In the genomic region with DNA sequence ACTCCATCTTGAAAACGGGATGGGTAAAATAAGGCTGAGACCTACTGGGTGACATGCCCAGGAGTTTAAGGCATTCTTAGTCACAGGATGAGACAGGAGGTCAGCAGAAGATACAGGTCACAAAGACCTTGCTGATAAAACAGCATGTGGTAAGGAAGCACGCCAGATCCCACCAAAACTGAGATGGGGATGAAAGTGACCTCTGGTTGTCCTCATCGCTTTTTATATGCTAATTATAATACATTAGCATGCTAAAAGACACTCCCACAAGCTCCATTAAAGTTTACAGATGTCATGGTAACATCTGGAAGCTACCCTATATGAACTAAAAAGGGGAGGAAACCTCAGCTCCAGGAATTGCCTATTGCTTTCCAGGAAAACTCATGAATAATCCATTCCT, we compare ENCODE assay signal across 19 cellular contexts. TPM values are rescaled to one million over a fixed set of nuclear protein-coding genes. Genes with fewer than 3 reads are reported as not detected.
DNase-seq lines count a peak whose midpoint lies in the region; ATAC-seq and TF ChIP-seq lines count a peak whose summit lies in the region.
"Had no signal": no experiment of that assay in that cellular context is flagged by ENCODE, and none has a peak within 500 bp of the region (broad histone marks: within the 10 kb centered on the region; RNA-seq: fewer than 3 reads in every experiment).

No MANE protein-coding gene starts in this region.

- no peak overlapping the region for H2AFZ ChIP-seq in GM23338

- no peak overlapping the region for H3K4me3 ChIP-seq in GM23338
- no peak overlapping the region for H3K4me3 ChIP-seq in esophagus squamous epithelium
- H3K4me3 ChIP-seq: BLaER1 treated with 17β-estradiol and CSF1 and Interleukin-3, amounts not matched to agents 10 nM and 100 nM; HAP-1 had no signal

- H3K27me3 ChIP-seq in GM23338 (ENCODE audit: insufficient read depth) (peaks cover 7% of the 10 kb centered on the region; the same call in 1 of the 2 replicates), esophagus squamous epithelium (no peaks in the 10 kb centered on the region)
- H3K27me3 ChIP-seq: BLaER1 treated with 17β-estradiol and CSF1 and Interleukin-3, amounts not matched to agents 10 nM and 100 nM had no signal

- 88 to 90% methylated on average over 3 of the region's 3 CpGs for WGBS in esophagus squamous epithelium, 2 donors

- H3K4me1 Mint-ChIP-seq in GM23338, result peaks cover 7% of the 10 kb centered on the region
- peaks cover 28% of the 10 kb centered on the region for H3K4me1 Mint-ChIP-seq in type B pancreatic cell (ENCODE audit: unreplicated experiment)
- H3K4me1 Mint-ChIP-seq: CD4-positive, alpha-beta memory T cell had no signal

- 0 out of 2 replicates have a peak, but pooled peaks cover 4% of the 10 kb centered on the region for H3K9me2 ChIP-seq in GM23338 (ENCODE audit: insufficient read depth)
- H3K9me2 ChIP-seq: SK-N-SH had no signal

- H3F3A ChIP-seq in GM23338 (replicated peaks; ENCODE audit: low read depth), result no peaks in the 10 kb centered on the region

- H3K27me3 Mint-ChIP-seq in GM23338 (ENCODE audit: insufficient read depth, low read depth, poor library complexity) (peaks cover 7% of the 10 kb centered on the region), type B pancreatic cell (no peaks in the 10 kb centered on the region)

- peaks cover 6% of the 10 kb centered on the region for H3K9me3 Mint-ChIP-seq in GM23338
- peaks cover 18% of the 10 kb centered on the region for H3K9me3 Mint-ChIP-seq in type B pancreatic cell

- H3K4me1 ChIP-seq in GM23338 (ENCODE audit: insufficient read depth) (no peaks in the 10 kb centered on the region; the same call in 1 of the 2 replicates), esophagus squamous epithelium (peaks cover 0 to 25% (median 11%) of the 10 kb centered on the region in 3 donors)
- H3K4me1 ChIP-seq: HAP-1 had no signal

- H3K36me3 Mint-ChIP-seq in GM23338 (ENCODE audit: low read depth), result peaks cover 2% of the 10 kb centered on the region; the same call in 2 of the 3 replicates
- H3K36me3 Mint-ChIP-seq in type B pancreatic cell, result peaks cover 9% of the 10 kb centered on the region
- H3K36me3 Mint-ChIP-seq: CD4-positive, alpha-beta memory T cell had no signal

- H3K27ac ChIP-seq in GM23338 (ENCODE audit: low read depth) (no peak overlapping the region), VCaP (0 out of 2 replicates have a peak overlapping the region, but pooled peaks have one; percentile 69), esophagus squamous epithelium (peak overlapping the region in 3 of 4 donors; percentile 22 to 84 (median 82))
- H3K27ac ChIP-seq: BLaER1 treated with 17β-estradiol and CSF1 and Interleukin-3, amounts not matched to agents 10 nM and 100 nM had no signal

- H3K4me3 Mint-ChIP-seq in GM23338, result no peak overlapping the region
- no peak overlapping the region for H3K4me3 Mint-ChIP-seq in type B pancreatic cell
- H3K4me3 Mint-ChIP-seq: CD4-positive, alpha-beta memory T cell; HFFc6 had no signal

- no peak for TF ChIP-seq CTCF in GM23338 (conservative IDR thresholded peaks at IDR 0.05; ENCODE audit: low read depth in 2 of 2)
- no peak for TF ChIP-seq CTCF in VCaP (conservative IDR thresholded peaks at IDR 0.05)
- TF ChIP-seq CTCF in esophagus squamous epithelium (IDR thresholded peaks at IDR 0.05), result no peak
- TF ChIP-seq CTCF in type B pancreatic cell (conservative IDR thresholded peaks at IDR 0.05), result no peak

- no peaks in the 10 kb centered on the region for H4K20me1 ChIP-seq in GM23338 (replicated peaks; ENCODE audit: insufficient read depth)
- H4K20me1 ChIP-seq: BLaER1 treated with 17β-estradiol and CSF1 and Interleukin-3, amounts not matched to agents 10 nM and 100 nM had no signal

- H3K4me2 ChIP-seq in GM23338, result no peak overlapping the region
- H3K4me2 ChIP-seq: SK-N-SH had no signal

- H3K36me3 ChIP-seq in GM23338 (ENCODE audit: insufficient read depth) (no peaks in the 10 kb centered on the region), esophagus squamous epithelium (no peaks in the 10 kb centered on the region)
- H3K36me3 ChIP-seq: BLaER1 treated with 17β-estradiol and CSF1 and Interleukin-3, amounts not matched to agents 10 nM and 100 nM; HAP-1 had no signal

- H3K9me3 ChIP-seq in esophagus squamous epithelium, result peaks cover 0 to 3% (median 0%) of the 10 kb centered on the region in 3 donors
- H3K9me3 ChIP-seq: HAP-1, SK-N-SH had no signal

- H3K79me2 ChIP-seq in GM23338 (replicated peaks; ENCODE audit: insufficient read depth), result no peaks in the 10 kb centered on the region

- DNase-seq in GM23338 (ENCODE audit: low spot score), result peak; percentile 81
- DNase-seq in esophagus squamous epithelium (lab: John Stamatoyannopoulos, UW), result no peak
- DNase-seq in type B pancreatic cell (ENCODE audit: extremely low spot score, unreplicated experiment), result peak; percentile 13
- no peak for DNase-seq in EL
- DNase-seq in GM19238 (ENCODE audit: insufficient read length, low spot score), result no peak
- DNase-seq in dedifferentiated amniotic fluid mesenchymal stem cell (ENCODE audit: extremely low spot score), result no peak
- DNase-seq: AML-193; CD4-positive, alpha-beta memory T cell; COR-L47; HFFc6; KBM-7; NCI-H2029; NCI-H524 treated with DMSO at 0.1 percent for 48 hours; NCI-H774; SIG-M5; SK-N-SH had no signal

- peak; percentile 90 for ATAC-seq in GM23338

- no peak for TF ChIP-seq POLR2A in esophagus squamous epithelium (IDR thresholded peaks at IDR 0.05)

- H3K27ac Mint-ChIP-seq in GM23338 (no peak overlapping the region), type B pancreatic cell (no peak overlapping the region)
- H3K27ac Mint-ChIP-seq: CD4-positive, alpha-beta memory T cell; HFFc6 had no signal

- intact Hi-C loops in esophagus squamous epithelium (cut with DNase I), result no loop called here

TF ChIP-seq in GM23338, 12 proteins besides CTCF, POLR2A, EP300 and RAD21 (continues in another document):
- TF ChIP-seq NANOG (IDR thresholded peaks at IDR 0.05; ENCODE audit: borderline replicate concordance) (no peak), ZNF462 (CRISPR knock-in tag; IDR thresholded peaks at IDR 0.05) (peak; percentile 96), JUNB (IDR thresholded peaks at IDR 0.05; ENCODE audit: unreplicated experiment) (no peak), EZH2phosphoT487 (IDR thresholded peaks at IDR 0.05; ENCODE audit: unreplicated experiment) (no peak)

RNA-seq across cellular contexts. Expression of gene RIN2, which starts 8.5 kb away (rescaled TPM):
- 0.43 and 1.4 TPM in 2 replicates for total RNA-seq in GM23338 (2014; rRNA removed; shearing (Covaris generic))
- polyA plus RNA-seq in GM23338 (2016; fragmentation: Nextera tagmentation; extraction: Ambion mirVana), result 0.08 and 0.35 TPM in 2 replicates
- total RNA-seq in esophagus squamous epithelium (10 to 100 TPM; 29.5 to 77.4 (median 50.8) TPM), type B pancreatic cell (ENCODE audit: low replicate concordance) (44.8 and 46.8 TPM in 2 replicates)
- polyA plus RNA-seq: CD4-positive, alpha-beta memory T cell had no signal

Comparison
In these comparisons a context has a peak if more than half of its experiments do, and no peak if none do; other contexts are left out.
1. DNase-seq: peak in GM23338 (single experiment) and type B pancreatic cell (single experiment); none in esophagus squamous epithelium (single experiment), EL (single experiment), GM19238 (single experiment) and dedifferentiated amniotic fluid mesenchymal stem cell (single experiment).
2. RNA of gene RIN2, which starts 8.5 kb away (total RNA-seq): 29.5 to 77.4 TPM in esophagus squamous epithelium and 44.8 to 46.8 TPM in type B pancreatic cell; 0.43 to 1.4 TPM in GM23338; every median in the first group is over 10 times any median in the second.